1 cellular context compared by ENCODE assay signal in the genomic region with DNA sequence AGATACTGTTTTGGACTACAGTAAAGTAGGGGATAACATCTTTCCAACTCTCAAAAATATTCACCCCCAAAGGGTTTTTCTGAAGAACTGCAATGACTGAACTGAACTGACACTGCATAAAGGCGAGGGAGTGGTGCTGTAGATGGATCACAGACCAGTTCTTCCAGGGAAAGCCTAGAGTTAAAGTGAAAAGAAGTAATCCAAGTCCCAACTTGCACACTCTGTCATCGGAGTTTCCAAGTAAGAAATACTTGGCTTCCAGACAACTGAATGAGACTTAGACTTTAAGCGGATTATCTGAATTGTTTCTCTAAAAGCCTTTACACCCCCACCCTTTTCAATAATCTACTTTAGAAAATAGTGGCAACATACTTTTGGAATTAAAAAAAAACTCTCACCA.
TF ChIP-seq lines count a peak whose summit lies in the region.

No MANE protein-coding gene starts in this region.

TF ChIP-seq in IMR-90, 13 proteins besides CTCF, POLR2A, EP300 and RAD21 (continued from another document):
- no peak for TF ChIP-seq FOS (IDR thresholded peaks at IDR 0.05; ENCODE audit: low read depth, low read length)
- no peak for TF ChIP-seq CHD1 (IDR thresholded peaks at IDR 0.05; ENCODE audit: low read depth, low read length)
- TF ChIP-seq RFX5 (IDR thresholded peaks at IDR 0.05; ENCODE audit: low read depth, low read length): no peak
- TF ChIP-seq, protein P1, sequence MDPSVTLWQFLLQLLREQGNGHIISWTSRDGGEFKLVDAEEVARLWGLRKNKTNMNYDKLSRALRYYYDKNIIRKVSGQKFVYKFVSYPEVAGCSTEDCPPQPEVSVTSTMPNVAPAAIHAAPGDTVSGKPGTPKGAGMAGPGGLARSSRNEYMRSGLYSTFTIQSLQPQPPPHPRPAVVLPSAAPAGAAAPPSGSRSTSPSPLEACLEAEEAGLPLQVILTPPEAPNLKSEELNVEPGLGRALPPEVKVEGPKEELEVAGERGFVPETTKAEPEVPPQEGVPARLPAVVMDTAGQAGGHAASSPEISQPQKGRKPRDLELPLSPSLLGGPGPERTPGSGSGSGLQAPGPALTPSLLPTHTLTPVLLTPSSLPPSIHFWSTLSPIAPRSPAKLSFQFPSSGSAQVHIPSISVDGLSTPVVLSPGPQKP (IDR thresholded peaks at IDR 0.05; ENCODE audit: borderline replicate concordance, low read depth, low read length): no peak
- TF ChIP-seq, protein P2, sequence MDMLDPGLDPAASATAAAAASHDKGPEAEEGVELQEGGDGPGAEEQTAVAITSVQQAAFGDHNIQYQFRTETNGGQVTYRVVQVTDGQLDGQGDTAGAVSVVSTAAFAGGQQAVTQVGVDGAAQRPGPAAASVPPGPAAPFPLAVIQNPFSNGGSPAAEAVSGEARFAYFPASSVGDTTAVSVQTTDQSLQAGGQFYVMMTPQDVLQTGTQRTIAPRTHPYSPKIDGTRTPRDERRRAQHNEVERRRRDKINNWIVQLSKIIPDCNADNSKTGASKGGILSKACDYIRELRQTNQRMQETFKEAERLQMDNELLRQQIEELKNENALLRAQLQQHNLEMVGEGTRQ (IDR thresholded peaks at IDR 0.05; ENCODE audit: low read depth, low read length): no peak
- TF ChIP-seq CEBPB (IDR thresholded peaks at IDR 0.05; ENCODE audit: low read depth, low read length): no peak
- no peak for TF ChIP-seq MXI1 (IDR thresholded peaks at IDR 0.05; ENCODE audit: borderline replicate concordance, low read depth, low read length)
TF ChIP-seq in IMR-90: peak in this region for 0.
